In genomic region chr4:183444149-183444952, GRCh38 we compare ENCODE assay signal across 8 cellular contexts. TPM values are rescaled to one million over a fixed set of nuclear protein-coding genes. Genes with fewer than 3 reads are reported as not detected.
DNase-seq lines count a peak whose midpoint lies in the region; TF ChIP-seq lines count a peak whose summit lies in the region.

Gene CDKN2AIP (plus strand): TSS chr4:183444636. CDS start chr4:183444798, 162 bp downstream.

- H3K36me3 ChIP-seq in HAP-1 (replicated peaks) (peaks cover 37% of the 10 kb centered on the region), MG63 (peaks cover 38% of the 10 kb centered on the region)

- no peaks in the 10 kb centered on the region for H3K9me3 Mint-ChIP-seq in nephron
- no peaks in the 10 kb centered on the region for H3K9me3 Mint-ChIP-seq in stimulated activated naive CD8-positive, alpha-beta T cell treated with anti-CD3 and anti-CD28 coated beads, Interleukin-15, Interleukin-2, amounts not matched to agents 100 ng/mL and 50 ng/mL, for 24 hours

- H3K9me3 ChIP-seq in HAP-1, result no peaks in the 10 kb centered on the region
- no peaks in the 10 kb centered on the region for H3K9me3 ChIP-seq in MG63

- DNase-seq in GDM1 (lab: John Stamatoyannopoulos, UW) (peak; percentile 95), HAP-1 (ENCODE audit: low spot score in 2 of 2) (peak; percentile 86 to 95), MG63 (peak; percentile 90), SHP77 (lab: John Stamatoyannopoulos, UW) (peak; percentile 65 to 68), fibroblast of pulmonary artery (ENCODE audit: low read depth) (peak; percentile 93)
- DNase-seq in activated effector memory CD4-positive, alpha-beta T cell treated with Interleukin-2 at 50 U/mL for 16 hours, result peak; percentile 93

- H3K27ac Mint-ChIP-seq in nephron, result peak within 1 kb of the TSS; percentile 99 to 100 (median 100)
- peak within 1 kb of the TSS; percentile 97 for H3K27ac Mint-ChIP-seq in stimulated activated naive CD8-positive, alpha-beta T cell treated with anti-CD3 and anti-CD28 coated beads, Interleukin-15, Interleukin-2, amounts not matched to agents 100 ng/mL and 50 ng/mL, for 24 hours

- H3K27me3 ChIP-seq in HAP-1 (ENCODE audit: low read depth) (no peaks in the 10 kb centered on the region), MG63 (no peaks in the 10 kb centered on the region)

- in situ Hi-C loops in HAP-1 (cut with MboI; ENCODE audit: low sequenced_read_pairs), result no loop called here

- peaks cover 32% of the 10 kb centered on the region for H3K4me1 Mint-ChIP-seq in nephron
- peaks cover 47% of the 10 kb centered on the region for H3K4me1 Mint-ChIP-seq in stimulated activated naive CD8-positive, alpha-beta T cell treated with anti-CD3 and anti-CD28 coated beads, Interleukin-15, Interleukin-2, amounts not matched to agents 100 ng/mL and 50 ng/mL, for 24 hours (ENCODE audit: low read depth)

- TF ChIP-seq CTCF in fibroblast of pulmonary artery (IDR thresholded peaks at IDR 0.05; ENCODE audit: low read length, missing control alignments) (no peak), nephron (IDR thresholded peaks at IDR 0.05; ENCODE audit: unreplicated experiment in 3 of 3) (no peak)

- peak within 1 kb of the TSS; percentile 91 for H3K4me3 ChIP-seq in HAP-1
- peak within 1 kb of the TSS; percentile 86 for H3K4me3 ChIP-seq in MG63
- peak within 1 kb of the TSS; percentile 86 for H3K4me3 ChIP-seq in fibroblast of pulmonary artery (replicated peaks; ENCODE audit: low read depth, low read length)

- peaks cover 27% of the 10 kb centered on the region for H3K4me1 ChIP-seq in HAP-1

- peaks cover 4% of the 10 kb centered on the region for H3K27me3 Mint-ChIP-seq in nephron (ENCODE audit: low read depth)
- no peaks in the 10 kb centered on the region for H3K27me3 Mint-ChIP-seq in stimulated activated naive CD8-positive, alpha-beta T cell treated with anti-CD3 and anti-CD28 coated beads, Interleukin-15, Interleukin-2, amounts not matched to agents 100 ng/mL and 50 ng/mL, for 24 hours

- peaks cover 36% of the 10 kb centered on the region for H3K36me3 Mint-ChIP-seq in nephron (ENCODE audit: low read depth)
- peaks cover 35% of the 10 kb centered on the region for H3K36me3 Mint-ChIP-seq in stimulated activated naive CD8-positive, alpha-beta T cell treated with anti-CD3 and anti-CD28 coated beads, Interleukin-15, Interleukin-2, amounts not matched to agents 100 ng/mL and 50 ng/mL, for 24 hours (ENCODE audit: low read depth)

- H3K4me3 Mint-ChIP-seq in nephron, result peak within 1 kb of the TSS; percentile 98 to 100 (median 99)
- peak within 1 kb of the TSS; percentile 97 for H3K4me3 Mint-ChIP-seq in stimulated activated naive CD8-positive, alpha-beta T cell treated with anti-CD3 and anti-CD28 coated beads, Interleukin-15, Interleukin-2, amounts not matched to agents 100 ng/mL and 50 ng/mL, for 24 hours

RNA-seq across cellular contexts. Expression of gene CDKN2AIP, which starts in this region (rescaled TPM):
- total RNA-seq in MG63 (2014; rRNA removed; shearing (Covaris generic); ENCODE audit: low replicate concordance), result 14.4 and 15.1 TPM in 2 replicates

Comparison
In these comparisons a context has a peak if more than half of its experiments do, and no peak if none do; other contexts are left out.
1. Peak in every context shown above with its lines: DNase-seq and H3K4me3 ChIP-seq.